8 cellular contexts compared by ENCODE assay signal in genomic region chr21:39715804-39716397, GRCh38. TPM values are rescaled to one million over a fixed set of nuclear protein-coding genes. Genes with fewer than 3 reads are reported as not detected.
DNase-seq lines count a peak whose midpoint lies in the region; ATAC-seq and TF ChIP-seq lines count a peak whose summit lies in the region.

No MANE protein-coding gene starts in this region.

- no peaks in the 10 kb centered on the region for H3K4me1 Mint-ChIP-seq in activated CD4-positive, alpha-beta memory T cell treated with anti-CD3 and anti-CD28 coated beads for 36 hours (ENCODE audit: low read depth)
- peaks cover 23% of the 10 kb centered on the region for H3K4me1 Mint-ChIP-seq in nephron

- CTCF ChIA-PET in activated CD4-positive, alpha-beta memory T cell treated with anti-CD3 and anti-CD28 coated beads for 36 hours (lab: Charles Lee): interaction anchor here (0.9 to 2.7 kb wide), 5 partner anchors 8 to 198 kb away, joined by 3 to 19 read pairs (median 3); no protein-coding TSS in a partner anchor

- peak; percentile 13 for DNase-seq in activated naive CD4-positive, alpha-beta T cell treated with Interleukin-2 at 50 U/mL for 16 hours
- DNase-seq in activated naive CD4-positive, alpha-beta T cell (lab: John Stamatoyannopoulos, UW): no peak
- DNase-seq in NCI-H2029 treated with DMSO at 0.1 percent for 48 hours (lab: John Stamatoyannopoulos, UW) (peak; percentile 30), erythroblast (lab: John Stamatoyannopoulos, UW) (peak; percentile 27 to 61), upper lobe of left lung (peak in 1 of 2 donors; percentile 32)
- peak; percentile 43 for DNase-seq in activated CD4-positive, alpha-beta memory T cell treated with anti-CD3 and anti-CD28 coated beads for 36 hours

- POLR2A ChIA-PET in activated CD4-positive, alpha-beta memory T cell treated with anti-CD3 and anti-CD28 coated beads for 36 hours (lab: Charles Lee): no interaction called here

- no peaks in the 10 kb centered on the region for H3K27me3 ChIP-seq in upper lobe of left lung

- no peaks in the 10 kb centered on the region for H3K4me1 ChIP-seq in upper lobe of left lung

- TF ChIP-seq CTCF in nephron (IDR thresholded peaks at IDR 0.05; ENCODE audit: unreplicated experiment in 3 of 3): peak; percentile 71 to 81 (median 80)
- TF ChIP-seq CTCF in upper lobe of left lung (IDR thresholded peaks at IDR 0.05): peak in 5 of 6 experiments; percentile 42 to 64 (median 54)

- H3K27me3 Mint-ChIP-seq in activated CD4-positive, alpha-beta memory T cell treated with anti-CD3 and anti-CD28 coated beads for 36 hours: peaks cover 1% of the 10 kb centered on the region
- peaks cover 4% of the 10 kb centered on the region for H3K27me3 Mint-ChIP-seq in nephron (ENCODE audit: low read depth)

- H3K27ac ChIP-seq in upper lobe of left lung: no peak overlapping the region

- TF ChIP-seq EP300 in upper lobe of left lung (IDR thresholded peaks at IDR 0.05): no peak

- no peak for TF ChIP-seq POLR2A in erythroblast (IDR thresholded peaks at IDR 0.05; ENCODE audit: low read length)
- TF ChIP-seq POLR2A in upper lobe of left lung (IDR thresholded peaks at IDR 0.05): no peak

- WGBS in upper lobe of left lung, 2 donors: 33 to 37% methylated on average over 10 of the region's 10 CpGs

- no peak overlapping the region for H3K27ac Mint-ChIP-seq in activated CD4-positive, alpha-beta memory T cell treated with anti-CD3 and anti-CD28 coated beads for 36 hours
- H3K27ac Mint-ChIP-seq in nephron: peak overlapping the region in 2 of 3 experiments; percentile 66 to 68

- no peaks in the 10 kb centered on the region for H3K36me3 Mint-ChIP-seq in activated CD4-positive, alpha-beta memory T cell treated with anti-CD3 and anti-CD28 coated beads for 36 hours
- no peaks in the 10 kb centered on the region for H3K36me3 Mint-ChIP-seq in nephron (ENCODE audit: low read depth)

- no peaks in the 10 kb centered on the region for H3K36me3 ChIP-seq in upper lobe of left lung

- no peak overlapping the region for H3K4me3 Mint-ChIP-seq in activated CD4-positive, alpha-beta memory T cell treated with anti-CD3 and anti-CD28 coated beads for 36 hours
- H3K4me3 Mint-ChIP-seq in nephron: no peak overlapping the region

- H3K4me3 ChIP-seq in upper lobe of left lung: no peak overlapping the region

- H3K9me3 ChIP-seq in upper lobe of left lung: no peaks in the 10 kb centered on the region

- ATAC-seq in upper lobe of left lung (ENCODE audit: low FRiP score in 2 of 2): peak in 1 of 2 donors; percentile 65
- ATAC-seq in GM21423 (IDR thresholded peaks at IDR 0.05; ENCODE audit: unreplicated experiment): no peak

- no peaks in the 10 kb centered on the region for H3K9me3 Mint-ChIP-seq in activated CD4-positive, alpha-beta memory T cell treated with anti-CD3 and anti-CD28 coated beads for 36 hours
- H3K9me3 Mint-ChIP-seq in nephron: no peaks in the 10 kb centered on the region

- intact Hi-C loops in activated CD4-positive, alpha-beta memory T cell treated with anti-CD3 and anti-CD28 coated beads for 36 hours (cut with micrococcal nuclease): no loop called here

RNA-seq across cellular contexts. Expression of gene IGSF5, which starts 29.1 kb away (rescaled TPM):
- total RNA-seq in activated CD4-positive, alpha-beta memory T cell treated with anti-CD3 and anti-CD28 coated beads for 36 hours: not detected
- total RNA-seq in upper lobe of left lung: not detected

Comparison
In these comparisons a context has a peak if more than half of its experiments do, and no peak if none do; other contexts are left out.
1. DNase-seq: peak in activated naive CD4-positive, alpha-beta T cell treated with Interleukin-2 at 50 U/mL for 16 hours (single experiment), NCI-H2029 treated with DMSO at 0.1 percent for 48 hours (single experiment), activated CD4-positive, alpha-beta memory T cell treated with anti-CD3 and anti-CD28 coated beads for 36 hours (single experiment) and erythroblast (2 of 2); none in activated naive CD4-positive, alpha-beta T cell (0 of 4).